ENCODE assay signal across 16 cellular contexts in genomic region chr12:109069307-109070231, GRCh38. TPM values are rescaled to one million over a fixed set of nuclear protein-coding genes. Genes with fewer than 3 reads are reported as not detected.
DNase-seq lines count a peak whose midpoint lies in the region; ATAC-seq and TF ChIP-seq lines count a peak whose summit lies in the region.
"Had no signal": no experiment of that assay in that cellular context is flagged by ENCODE, and none has a peak within 500 bp of the region (broad histone marks: within the 10 kb centered on the region; RNA-seq: fewer than 3 reads in every experiment).

No MANE protein-coding gene starts in this region.

- H3K9me3 Mint-ChIP-seq in brain, result peaks cover 0 to under 1% (median 0%) of the 10 kb centered on the region in 5 experiments
- H3K9me3 Mint-ChIP-seq in CD8-positive, alpha-beta T cell, result peaks cover under 1% of the 10 kb centered on the region
- H3K9me3 Mint-ChIP-seq: IgD-negative memory B cell, immature natural killer cell, T-cell had no signal

- in situ Hi-C loops in transverse colon (cut with MboI; ENCODE audit: low pct_ligation_motif_present in 1 of 4, low pct_unique_long_range_greater_than_20kb in 1 of 4, low sequenced_read_pairs in 3 of 4), result no loop called here

- CTCF ChIA-PET in CD8-positive, alpha-beta T cell (lab: Charles Lee), result no interaction called here

- DNase-seq in LoVo (ENCODE audit: low spot score) (peak; percentile 86), left lobe of liver (ENCODE audit: low spot score) (no peak), transverse colon (peak; percentile 81)
- DNase-seq in CD8-positive, alpha-beta T cell, result no peak
- DNase-seq: activated naive CD4-positive, alpha-beta T cell; immature natural killer cell; NCI-H1092; NCI-H446; psoas muscle; T-cell had no signal

- peak overlapping the region in 3 of 4 donors; percentile 3 to 32 (median 18) for H3K4me3 ChIP-seq in transverse colon
- no peak overlapping the region for H3K4me3 ChIP-seq in CD8-positive, alpha-beta T cell (ENCODE audit: low read depth, low read length)
- H3K4me3 ChIP-seq: psoas muscle had no signal

- POLR2A ChIA-PET in CD8-positive, alpha-beta T cell (lab: Charles Lee), result interaction anchor here (1.2 kb wide), 1 partner anchor 18 kb away, joined by 5 read pairs; the partner anchor contains the start of gene USP30

- H3K27me3 Mint-ChIP-seq in brain, result no peaks in the 10 kb centered on the region
- no peaks in the 10 kb centered on the region for H3K27me3 Mint-ChIP-seq in CD8-positive, alpha-beta T cell (ENCODE audit: low read depth)
- H3K27me3 Mint-ChIP-seq: IgD-negative memory B cell, T-cell had no signal

- H3K4me1 Mint-ChIP-seq in brain, result peaks cover 4% of the 10 kb centered on the region
- H3K4me1 Mint-ChIP-seq in CD8-positive, alpha-beta T cell (ENCODE audit: low read depth), result no peaks in the 10 kb centered on the region
- H3K4me1 Mint-ChIP-seq: IgD-negative memory B cell, immature natural killer cell, T-cell had no signal

- H3K4me1 ChIP-seq in transverse colon, result peaks cover 0 to 30% (median 8%) of the 10 kb centered on the region in 4 donors
- no peaks in the 10 kb centered on the region for H3K4me1 ChIP-seq in CD8-positive, alpha-beta T cell (ENCODE audit: insufficient read depth, low read length)
- H3K4me1 ChIP-seq: psoas muscle had no signal

- TF ChIP-seq CTCF in brain (conservative IDR thresholded peaks at IDR 0.05) (no peak), transverse colon (IDR thresholded peaks at IDR 0.05) (no peak)
- no peak for TF ChIP-seq CTCF in CD8-positive, alpha-beta T cell (IDR thresholded peaks at IDR 0.05)

- intact Hi-C loops in transverse colon (cut with DNase I; ENCODE audit: low total_unique reads), result no loop called here
- intact Hi-C loops in CD8-positive, alpha-beta T cell (cut with DNase I, micrococcal nuclease), result no loop called here

- TF ChIP-seq EP300 in transverse colon (IDR thresholded peaks at IDR 0.05; ENCODE audit: low read depth), result no peak

- H3K36me3 Mint-ChIP-seq in brain, result peaks cover 71% of the 10 kb centered on the region
- peaks cover 76% of the 10 kb centered on the region for H3K36me3 Mint-ChIP-seq in CD8-positive, alpha-beta T cell

- peak overlapping the region in 2 of 5 experiments; percentile 18 to 20 for H3K4me3 Mint-ChIP-seq in brain
- H3K4me3 Mint-ChIP-seq in CD8-positive, alpha-beta T cell, result no peak overlapping the region
- H3K4me3 Mint-ChIP-seq: immature natural killer cell, T-cell had no signal

- peak; percentile 76 for TF ChIP-seq POLR2A in transverse colon (IDR thresholded peaks at IDR 0.05)

- no peaks in the 10 kb centered on the region for H3K27me3 ChIP-seq in transverse colon
- no peaks in the 10 kb centered on the region for H3K27me3 ChIP-seq in CD8-positive, alpha-beta T cell (ENCODE audit: insufficient read depth, low read length)

- WGBS in transverse colon (ENCODE audit: low coverage in 1 of 2), 2 donors, result 51 to 77% methylated on average over 4 to 16 of the region's 16 CpGs

- peak overlapping the region in 3 of 5 experiments; percentile 20 to 84 (median 54) for H3K27ac Mint-ChIP-seq in brain
- no peak overlapping the region for H3K27ac Mint-ChIP-seq in CD8-positive, alpha-beta T cell

- no peaks in the 10 kb centered on the region for H3K9me3 ChIP-seq in transverse colon
- no peaks in the 10 kb centered on the region for H3K9me3 ChIP-seq in CD8-positive, alpha-beta T cell (ENCODE audit: low read length)
- H3K9me3 ChIP-seq: psoas muscle had no signal

- peak overlapping the region; percentile 73 to 87 (median 84) for H3K27ac ChIP-seq in transverse colon
- no peak overlapping the region for H3K27ac ChIP-seq in CD8-positive, alpha-beta T cell (ENCODE audit: low read depth, low read length)
- H3K27ac ChIP-seq: C4-2B, psoas muscle had no signal

- peaks cover 0 to 29% (median 11%) of the 10 kb centered on the region in 4 donors for H3K36me3 ChIP-seq in transverse colon
- H3K36me3 ChIP-seq in CD8-positive, alpha-beta T cell (ENCODE audit: insufficient read depth, low read length), result peaks cover 22% of the 10 kb centered on the region

- ATAC-seq in left lobe of liver (peak; percentile 40), HG03521 (IDR thresholded peaks at IDR 0.05; ENCODE audit: unreplicated experiment) (no peak), GM18870 (IDR thresholded peaks at IDR 0.05; ENCODE audit: unreplicated experiment) (no peak)
- no peak for ATAC-seq in CD8-positive, alpha-beta T cell
- ATAC-seq: psoas muscle, T-cell had no signal

RNA-seq across cellular contexts. Expression of gene USP30, which starts 17.2 kb away (rescaled TPM):
- polyA plus RNA-seq in brain (ENCODE audit: insufficient read depth, low read depth, low replicate concordance), result 12.5 TPM
- total RNA-seq in left lobe of liver (12.3 TPM), transverse colon (10 to 100 TPM in 3 of 4 donors, 1 to 10 TPM in 1; 6.8 to 38.9 (median 24.9) TPM)
- total RNA-seq in CD8-positive, alpha-beta T cell, result 10 to 100 TPM; 28.2 to 33.1 TPM

RNA-seq across cellular contexts. Expression of gene ALKBH2, which starts 23.7 kb away (rescaled TPM):
- 20.9 TPM for polyA plus RNA-seq in brain (ENCODE audit: insufficient read depth, low read depth, low replicate concordance)
- total RNA-seq in left lobe of liver (11.5 TPM), transverse colon (10 to 100 TPM in 1 of 4 donors, 1 to 10 TPM in 2, not detected in 1; 3.4 to 11.1 (median 7.1) TPM)
- 10 to 100 TPM in 1 of 2 experiments, 1 to 10 TPM in 1; 9.8 to 12.8 TPM for total RNA-seq in CD8-positive, alpha-beta T cell

RNA-seq across cellular contexts. Expression of gene UNG, which starts 27.8 kb away (rescaled TPM):
- polyA plus RNA-seq in brain (ENCODE audit: insufficient read depth, low read depth, low replicate concordance), result 68.8 TPM
- 17.2 TPM for total RNA-seq in left lobe of liver
- 10 to 100 TPM in 3 of 4 donors, 1 to 10 TPM in 1; 6.7 to 29.4 (median 20.9) TPM for total RNA-seq in transverse colon
- total RNA-seq in CD8-positive, alpha-beta T cell, result 1 to 10 TPM; 4.5 to 4.7 TPM

RNA-seq across cellular contexts. Expression of gene ACACB, which starts 46.8 kb away (rescaled TPM):
- polyA plus RNA-seq in brain (ENCODE audit: insufficient read depth, low read depth, low replicate concordance), result 5.2 TPM
- total RNA-seq in left lobe of liver, result 232 TPM
- total RNA-seq in transverse colon, result 100 to 1,000 TPM in 2 of 4 donors, 10 to 100 TPM in 2; 69.5 to 132 (median 93.6) TPM
- total RNA-seq in CD8-positive, alpha-beta T cell, result 10 to 100 TPM; 20.2 to 23.4 TPM

RNA-seq across cellular contexts. Expression of gene SVOP, which starts 48.7 kb away (rescaled TPM):
- polyA plus RNA-seq in brain (ENCODE audit: insufficient read depth, low read depth, low replicate concordance), result 7.8 TPM
- total RNA-seq in left lobe of liver, result not detected
- total RNA-seq in transverse colon, result under 1 TPM in 2 of 4 donors, not detected in 2; 0.16 to 0.55 TPM
- not detected for total RNA-seq in CD8-positive, alpha-beta T cell
- total RNA-seq: dermis microvascular lymphatic vessel endothelial cell, T-cell had no signal
- polyA plus RNA-seq: IgD-negative memory B cell, immature natural killer cell had no signal

Comparison
In these comparisons a context has a peak if more than half of its experiments do, and no peak if none do; other contexts are left out.
1. DNase-seq: peak in LoVo (single experiment) and transverse colon (single experiment); none in left lobe of liver (single experiment) and CD8-positive, alpha-beta T cell (0 of 7).